In the genomic region with DNA sequence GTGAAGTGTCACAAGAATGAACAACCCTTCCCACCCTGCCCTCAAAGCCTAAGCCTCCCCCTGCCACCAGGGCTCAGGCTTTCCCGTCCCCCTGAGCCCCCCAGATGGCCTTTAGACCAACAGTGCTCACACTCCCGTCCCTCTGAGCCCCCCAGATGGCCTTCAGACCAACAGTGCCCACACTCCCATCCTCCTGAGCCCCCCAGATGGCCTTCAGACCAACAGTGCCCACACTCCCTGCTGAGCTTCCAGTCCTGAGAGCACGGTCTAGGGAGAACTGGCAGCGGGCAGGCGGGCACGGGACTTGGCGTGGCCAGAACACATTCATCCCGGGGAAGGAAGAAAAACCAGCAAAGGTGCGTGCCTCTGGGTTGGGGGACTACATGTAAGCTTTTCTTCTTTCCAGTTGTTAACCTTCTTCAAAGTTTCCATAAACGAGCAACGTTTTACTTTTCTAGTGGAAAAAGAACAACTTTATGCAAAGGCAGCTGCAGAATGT, we compare ENCODE assay signal across 21 cellular contexts. TPM values are rescaled to one million over a fixed set of nuclear protein-coding genes. Genes with fewer than 3 reads are reported as not detected.
"Had no signal": no experiment of that assay in that cellular context is flagged by ENCODE, and none has a peak within 500 bp of the region (broad histone marks: within the 10 kb centered on the region; RNA-seq: fewer than 3 reads in every experiment).

No MANE protein-coding gene starts in this region.

- DNase-seq: activated CD4-positive, alpha-beta T cell treated with anti-CD3 and anti-CD28 coated beads for 4 hours; activated CD8-positive, alpha-beta T cell treated with anti-CD3 and anti-CD28 coated beads for 36 hours; activated T-cell treated with anti-CD3 and anti-CD28 coated beads, Interleukin-2, amount 50 U/mL, for 72 hours; central memory CD4-positive, alpha-beta T cell; erythroblast; mammary epithelial cell; stimulated activated CD4-positive, alpha-beta T cell treated with anti-CD3 and anti-CD28 coated beads, Interleukin-4, amount 100 ng/mL, for 1 hour; stomach; SW 1271; upper lobe of right lung had no signal

- H3K4me3 ChIP-seq: coronary artery, ovary, right lobe of liver, stomach, upper lobe of right lung had no signal

- H3K27me3 ChIP-seq: ovary, right lobe of liver had no signal

- H3K4me1 ChIP-seq: right lobe of liver, upper lobe of right lung had no signal

- H3K36me3 Mint-ChIP-seq: brain had no signal

- H3K27ac Mint-ChIP-seq: activated CD8-positive, alpha-beta T cell treated with anti-CD3 and anti-CD28 coated beads for 36 hours; activated T-cell treated with anti-CD3 and anti-CD28 coated beads, Interleukin-2, amount 50 U/mL, for 72 hours had no signal

- H3K9me3 ChIP-seq: right lobe of liver, upper lobe of right lung had no signal

- H3K36me3 ChIP-seq: ovary, right lobe of liver, stomach, upper lobe of right lung had no signal

- ATAC-seq: activated CD8-positive, alpha-beta T cell treated with anti-CD3 and anti-CD28 coated beads for 36 hours; activated T-cell treated with anti-CD3 and anti-CD28 coated beads, Interleukin-2, amount 50 U/mL, for 72 hours; upper lobe of right lung had no signal

- H3K27ac ChIP-seq: coronary artery, ovary, right lobe of liver, stomach, upper lobe of right lung had no signal

- H3K4me3 Mint-ChIP-seq: activated CD8-positive, alpha-beta T cell treated with anti-CD3 and anti-CD28 coated beads for 36 hours; neural crest cell had no signal

RNA-seq across cellular contexts. Expression of a gene that starts 2.5 kb away (rescaled TPM):
- total RNA-seq: activated CD8-positive, alpha-beta T cell treated with anti-CD3 and anti-CD28 coated beads for 36 hours; activated T-cell treated with anti-CD3 and anti-CD28 coated beads, Interleukin-2, amount 50 U/mL, for 72 hours; frontal cortex; kidney; left lobe of liver; mammary epithelial cell; neural crest cell; ovary; right lobe of liver; stomach; T-helper 2 cell treated with Interferon-gamma antibody and Interleukin-4, amounts not matched to agents 100 ng/mL and 5 ng/mL, for 36 hours; temporal lobe; upper lobe of right lung had no signal
- polyA plus RNA-seq: mammary epithelial cell, ovary, small intestine, stomach had no signal

RNA-seq across cellular contexts. Expression of a gene that starts 16.1 kb away (rescaled TPM):
- total RNA-seq: activated CD8-positive, alpha-beta T cell treated with anti-CD3 and anti-CD28 coated beads for 36 hours; activated T-cell treated with anti-CD3 and anti-CD28 coated beads, Interleukin-2, amount 50 U/mL, for 72 hours; frontal cortex; left lobe of liver; neural crest cell; ovary; right lobe of liver; stomach; T-helper 2 cell treated with Interferon-gamma antibody and Interleukin-4, amounts not matched to agents 100 ng/mL and 5 ng/mL, for 36 hours; temporal lobe; upper lobe of right lung had no signal
- polyA plus RNA-seq: mammary epithelial cell, ovary, stomach had no signal
